ENCODE assay signal across 19 cellular contexts in genomic region chr6:106100755-106101154, GRCh38. TPM values are rescaled to one million over a fixed set of nuclear protein-coding genes. Genes with fewer than 3 reads are reported as not detected.
A peak's percentile ranks its signal among the peaks of the same experiment; 100 is the strongest.
DNase-seq lines count a peak whose midpoint lies in the region; ATAC-seq and TF ChIP-seq lines count a peak whose summit lies in the region.
"Had no signal": no experiment of that assay in that cellular context is flagged by ENCODE, and none has a peak within 500 bp of the region (broad histone marks: within the 10 kb centered on the region; RNA-seq: fewer than 3 reads in every experiment).

No MANE protein-coding gene starts in this region.

- peaks cover 52% of the 10 kb centered on the region for H3K36me3 Mint-ChIP-seq in activated CD4-positive, alpha-beta T cell treated with anti-CD3 and anti-CD28 coated beads for 36 hours (ENCODE audit: low read depth)
- H3K36me3 Mint-ChIP-seq in activated CD8-positive, alpha-beta T cell treated with anti-CD3 and anti-CD28 coated beads, Interleukin-2, amount 10 ng/mL, durations not matched to agents 7 days and 5 days (ENCODE audit: low read depth): peaks cover 78% of the 10 kb centered on the region
- H3K36me3 Mint-ChIP-seq: naive thymus-derived CD8-positive, alpha-beta T cell had no signal

- intact Hi-C loops in activated CD4-positive, alpha-beta T cell treated with anti-CD3 and anti-CD28 coated beads for 36 hours (cut with DNase I, micrococcal nuclease): no loop called here

- H3K27me3 Mint-ChIP-seq in activated CD4-positive, alpha-beta T cell treated with anti-CD3 and anti-CD28 coated beads for 36 hours: peaks cover 11% of the 10 kb centered on the region
- H3K27me3 Mint-ChIP-seq in activated CD8-positive, alpha-beta T cell treated with anti-CD3 and anti-CD28 coated beads, Interleukin-2, amount 10 ng/mL, durations not matched to agents 7 days and 5 days (ENCODE audit: low read depth): no peaks in the 10 kb centered on the region

- POLR2A ChIA-PET in activated CD4-positive, alpha-beta T cell treated with anti-CD3 and anti-CD28 coated beads for 36 hours (lab: Charles Lee): interaction anchor here (0.6 kb wide), 1 partner anchor 13 kb away, joined by 8 read pairs; no protein-coding TSS in a partner anchor
- POLR2A ChIA-PET in activated CD8-positive, alpha-beta T cell treated with anti-CD3 and anti-CD28 coated beads, Interleukin-2, amount 10 ng/mL, durations not matched to agents 7 days and 5 days (lab: Charles Lee): interaction anchor here (0.7 to 4.0 kb wide), 4 partner anchors 42 to 327 kb away, joined by 3 to 27 read pairs (median 24); no protein-coding TSS in a partner anchor

- peaks cover 88% of the 10 kb centered on the region for H3K4me1 Mint-ChIP-seq in activated CD4-positive, alpha-beta T cell treated with anti-CD3 and anti-CD28 coated beads for 36 hours
- H3K4me1 Mint-ChIP-seq in activated CD8-positive, alpha-beta T cell treated with anti-CD3 and anti-CD28 coated beads, Interleukin-2, amount 10 ng/mL, durations not matched to agents 7 days and 5 days (ENCODE audit: low read depth): peaks cover 89% of the 10 kb centered on the region

- ATAC-seq in activated CD4-positive, alpha-beta T cell treated with anti-CD3 and anti-CD28 coated beads for 36 hours: no peak
- ATAC-seq in activated CD8-positive, alpha-beta T cell treated with anti-CD3 and anti-CD28 coated beads, Interleukin-2, amount 10 ng/mL, durations not matched to agents 7 days and 5 days: no peak
- ATAC-seq in thoracic aorta (ENCODE audit: insufficient number of reproducible peaks, low FRiP score, low read depth) (no peak), HG03280 (IDR thresholded peaks at IDR 0.05; ENCODE audit: unreplicated experiment) (no peak)
- ATAC-seq: naive thymus-derived CD8-positive, alpha-beta T cell; stimulated activated naive B cell treated with anti-CD40 and anti-IgM and Interleukin-4, amounts not matched to agents 10 μg/mL and 1 μg/mL and 100 μg/mL, for 72 hours had no signal

- H3K9me3 Mint-ChIP-seq in activated CD4-positive, alpha-beta T cell treated with anti-CD3 and anti-CD28 coated beads for 36 hours (ENCODE audit: low read depth): no peaks in the 10 kb centered on the region
- no peaks in the 10 kb centered on the region for H3K9me3 Mint-ChIP-seq in activated CD8-positive, alpha-beta T cell treated with anti-CD3 and anti-CD28 coated beads, Interleukin-2, amount 10 ng/mL, durations not matched to agents 7 days and 5 days (ENCODE audit: insufficient read depth)
- H3K9me3 Mint-ChIP-seq: naive thymus-derived CD8-positive, alpha-beta T cell; stimulated activated naive B cell treated with anti-CD40 and anti-IgM and Interleukin-4, amounts not matched to agents 10 μg/mL and 1 μg/mL and 100 μg/mL, for 72 hours had no signal

- H3K4me1 ChIP-seq in thoracic aorta (ENCODE audit: control insufficient read depth in 1 of 2, low read depth in 2 of 2): peaks cover 0 to 4% of the 10 kb centered on the region in 2 donors

- no peaks in the 10 kb centered on the region for H3K27me3 ChIP-seq in thoracic aorta (replicated peaks; ENCODE audit: insufficient read depth)

- TF ChIP-seq CTCF in fibroblast of villous mesenchyme (IDR thresholded peaks at IDR 0.05; ENCODE audit: insufficient read depth, low read depth, low read length) (no peak), thoracic aorta (IDR thresholded peaks at IDR 0.05) (no peak)

- DNase-seq in activated CD4-positive, alpha-beta T cell treated with anti-CD3 and anti-CD28 coated beads for 36 hours: no peak
- no peak for DNase-seq in activated CD4-positive, alpha-beta T cell treated with anti-CD3 and anti-CD28 coated beads for 48 hours
- DNase-seq in activated CD8-positive, alpha-beta T cell treated with anti-CD3 and anti-CD28 coated beads, Interleukin-2, amount 10 ng/mL, durations not matched to agents 7 days and 5 days: no peak
- no peak for DNase-seq in fibroblast of villous mesenchyme (ENCODE audit: low read depth)
- no peak for DNase-seq in thoracic aorta (ENCODE audit: low spot score)
- no peak for DNase-seq in NCI-H82 treated with DMSO at 0.1 percent for 48 hours (lab: John Stamatoyannopoulos, UW; ENCODE audit: unreplicated experiment)
- no peak for DNase-seq in globus pallidus (ENCODE audit: low spot score)
- DNase-seq: 8988T; GF-D8; HCEC 1CT; Kasumi-1; kidney; naive thymus-derived CD8-positive, alpha-beta T cell; NCI-H2029; retina; SHP77 treated with DMSO at 0.1 percent for 48 hours; stimulated activated CD4-positive, alpha-beta T cell treated with anti-CD3 and anti-CD28 coated beads, Interleukin-4, amount 100 ng/mL, for 24 hours; stimulated activated naive B cell treated with anti-CD40 and anti-IgM and Interleukin-4, amounts not matched to agents 10 μg/mL and 1 μg/mL and 100 μg/mL, for 72 hours had no signal

- no peak overlapping the region for H3K27ac ChIP-seq in thoracic aorta

- peak overlapping the region; percentile 63 for H3K4me3 ChIP-seq in fibroblast of villous mesenchyme (ENCODE audit: low read depth, low read length)
- H3K4me3 ChIP-seq in thoracic aorta: peak overlapping the region; percentile 4

- H3K9me3 ChIP-seq in thoracic aorta: no peaks in the 10 kb centered on the region

- H3K27ac Mint-ChIP-seq in activated CD4-positive, alpha-beta T cell treated with anti-CD3 and anti-CD28 coated beads for 36 hours: peak overlapping the region; percentile 98
- H3K27ac Mint-ChIP-seq in activated CD8-positive, alpha-beta T cell treated with anti-CD3 and anti-CD28 coated beads, Interleukin-2, amount 10 ng/mL, durations not matched to agents 7 days and 5 days: peak overlapping the region; percentile 41
- H3K27ac Mint-ChIP-seq: stimulated activated naive B cell treated with anti-CD40 and anti-IgM and Interleukin-4, amounts not matched to agents 10 μg/mL and 1 μg/mL and 100 μg/mL, for 72 hours had no signal

- no peaks in the 10 kb centered on the region for H3K36me3 ChIP-seq in thoracic aorta

- CTCF ChIA-PET in activated CD4-positive, alpha-beta T cell treated with anti-CD3 and anti-CD28 coated beads for 36 hours (lab: Charles Lee): interaction anchor here (0.6 kb wide), 1 partner anchor 12 kb away, joined by 3 read pairs; no protein-coding TSS in a partner anchor
- CTCF ChIA-PET in activated CD8-positive, alpha-beta T cell treated with anti-CD3 and anti-CD28 coated beads, Interleukin-2, amount 10 ng/mL, durations not matched to agents 7 days and 5 days (lab: Charles Lee): interaction anchor here (1.0 to 4.9 kb wide), 3 partner anchors 11 to 122 kb away, joined by 3 to 22 read pairs (median 22); partner anchors contain the start of gene PRDM1

- H3K4me3 Mint-ChIP-seq in activated CD4-positive, alpha-beta T cell treated with anti-CD3 and anti-CD28 coated beads for 36 hours: peak overlapping the region; percentile 82
- peak overlapping the region; percentile 87 for H3K4me3 Mint-ChIP-seq in activated CD8-positive, alpha-beta T cell treated with anti-CD3 and anti-CD28 coated beads, Interleukin-2, amount 10 ng/mL, durations not matched to agents 7 days and 5 days
- H3K4me3 Mint-ChIP-seq: stimulated activated naive B cell treated with anti-CD40 and anti-IgM and Interleukin-4, amounts not matched to agents 10 μg/mL and 1 μg/mL and 100 μg/mL, for 72 hours had no signal

RNA-seq across cellular contexts. Expression of gene PRDM1, which starts 14.6 kb away (rescaled TPM):
- 10 to 100 TPM; 20.1 to 35.6 TPM for total RNA-seq in activated CD4-positive, alpha-beta T cell treated with anti-CD3 and anti-CD28 coated beads for 36 hours
- 10 to 100 TPM; 14.4 to 14.7 TPM for total RNA-seq in activated CD8-positive, alpha-beta T cell treated with anti-CD3 and anti-CD28 coated beads, Interleukin-2, amount 10 ng/mL, durations not matched to agents 7 days and 5 days
- total RNA-seq in fibroblast of villous mesenchyme: 29.6 and 39.7 TPM in 2 replicates
- total RNA-seq in thoracic aorta: 1 to 10 TPM; 4.1 to 7.9 TPM
